In genomic region chr9:114958021-114958846, GRCh38 we compare ENCODE assay signal across 10 cellular contexts. TPM values are rescaled to one million over a fixed set of nuclear protein-coding genes. Genes with fewer than 3 reads are reported as not detected.
DNase-seq lines count a peak whose midpoint lies in the region; ATAC-seq lines count a peak whose summit lies in the region.
"Had no signal": no experiment of that assay in that cellular context is flagged by ENCODE, and none has a peak within 500 bp of the region (broad histone marks: within the 10 kb centered on the region; RNA-seq: fewer than 3 reads in every experiment).

No MANE protein-coding gene starts in this region.

- peaks cover 9% of the 10 kb centered on the region for H3K27me3 Mint-ChIP-seq in activated CD4-positive, alpha-beta memory T cell treated with anti-CD3 and anti-CD28 coated beads, Interleukin-2, amount 10 ng/mL, durations not matched to agents 7 days and 5 days

- intact Hi-C loops in Right ventricle myocardium superior (cut with DNase I), result no loop called here

- POLR2A ChIA-PET in activated CD4-positive, alpha-beta memory T cell treated with anti-CD3 and anti-CD28 coated beads, Interleukin-2, amount 10 ng/mL, durations not matched to agents 7 days and 5 days (lab: Charles Lee), result interaction anchor here (1.3 to 1.4 kb wide), 3 partner anchors 30 to 239 kb away, joined by 3 to 4 read pairs (median 3); no protein-coding TSS in a partner anchor

- peaks cover 62% of the 10 kb centered on the region for H3K36me3 Mint-ChIP-seq in activated CD4-positive, alpha-beta memory T cell treated with anti-CD3 and anti-CD28 coated beads, Interleukin-2, amount 10 ng/mL, durations not matched to agents 7 days and 5 days (ENCODE audit: low read depth)

- peak; percentile 49 for DNase-seq in activated CD4-positive, alpha-beta memory T cell treated with anti-CD3 and anti-CD28 coated beads, Interleukin-2, amount 10 ng/mL, durations not matched to agents 7 days and 5 days
- DNase-seq in Right ventricle myocardium superior, result peak; percentile 66
- DNase-seq in stimulated activated CD4-positive, alpha-beta T cell treated with anti-CD3 and anti-CD28 coated beads, TNF-alpha, amount 100 ng/mL, for 24 hours (ENCODE audit: low read depth in 3 of 3), result peak; percentile 15 to 63 (median 21)
- no peak for DNase-seq in NCI-H128 (lab: John Stamatoyannopoulos, UW; ENCODE audit: unreplicated experiment)
- DNase-seq: NCI-H187 had no signal

- peaks cover 41% of the 10 kb centered on the region for H3K4me1 Mint-ChIP-seq in activated CD4-positive, alpha-beta memory T cell treated with anti-CD3 and anti-CD28 coated beads, Interleukin-2, amount 10 ng/mL, durations not matched to agents 7 days and 5 days

- peak overlapping the region; percentile 46 for H3K4me3 Mint-ChIP-seq in activated CD4-positive, alpha-beta memory T cell treated with anti-CD3 and anti-CD28 coated beads, Interleukin-2, amount 10 ng/mL, durations not matched to agents 7 days and 5 days

- ATAC-seq in GM21717 (IDR thresholded peaks at IDR 0.05; ENCODE audit: unreplicated experiment) (peak; percentile 70), Right ventricle myocardium superior (ENCODE audit: poor library complexity) (peak; percentile 71), GM21515 (IDR thresholded peaks at IDR 0.05; ENCODE audit: unreplicated experiment) (no peak), HG03139 (IDR thresholded peaks at IDR 0.05; ENCODE audit: unreplicated experiment) (no peak), HG03097 (IDR thresholded peaks at IDR 0.05; ENCODE audit: low FRiP score, unreplicated experiment) (no peak)

- peaks cover 34% of the 10 kb centered on the region for H3K9me3 Mint-ChIP-seq in activated CD4-positive, alpha-beta memory T cell treated with anti-CD3 and anti-CD28 coated beads, Interleukin-2, amount 10 ng/mL, durations not matched to agents 7 days and 5 days

- CTCF ChIA-PET in activated CD4-positive, alpha-beta memory T cell treated with anti-CD3 and anti-CD28 coated beads, Interleukin-2, amount 10 ng/mL, durations not matched to agents 7 days and 5 days (lab: Charles Lee), result no interaction called here

- peak overlapping the region; percentile 65 for H3K27ac Mint-ChIP-seq in activated CD4-positive, alpha-beta memory T cell treated with anti-CD3 and anti-CD28 coated beads, Interleukin-2, amount 10 ng/mL, durations not matched to agents 7 days and 5 days

RNA-seq across cellular contexts. Expression of gene TNFSF8, which starts 27.8 kb away (rescaled TPM):
- 10 to 100 TPM; 34.6 to 34.8 TPM for total RNA-seq in activated CD4-positive, alpha-beta memory T cell treated with anti-CD3 and anti-CD28 coated beads, Interleukin-2, amount 10 ng/mL, durations not matched to agents 7 days and 5 days
- total RNA-seq in Right ventricle myocardium superior, result 0.46 TPM
- total RNA-seq: pulmonary artery endothelial cell had no signal

Comparison
In these comparisons a context has a peak if more than half of its experiments do, and no peak if none do; other contexts are left out.
1. ATAC-seq: peak in GM21717 (single experiment) and Right ventricle myocardium superior (single experiment); none in GM21515 (single experiment), HG03139 (single experiment) and HG03097 (single experiment).
2. RNA of gene TNFSF8, which starts 27.8 kb away (total RNA-seq): 34.6 to 34.8 TPM in activated CD4-positive, alpha-beta memory T cell treated with anti-CD3 and anti-CD28 coated beads, Interleukin-2, amount 10 ng/mL, durations not matched to agents 7 days and 5 days; 0.46 TPM in Right ventricle myocardium superior (single experiment); every median in the first group is over 10 times any median in the second.